In genomic region chr15:38886315-38887163, GRCh38 we compare ENCODE assay signal across 13 cellular contexts.
DNase-seq lines count a peak whose midpoint lies in the region; ATAC-seq and TF ChIP-seq lines count a peak whose summit lies in the region.
"Had no signal": no experiment of that assay in that cellular context is flagged by ENCODE, and none has a peak within 500 bp of the region (broad histone marks: within the 10 kb centered on the region; RNA-seq: fewer than 3 reads in every experiment).

No MANE protein-coding gene starts in this region.

- H3K27ac ChIP-seq in 22Rv1 (peak overlapping the region; percentile 58), HCT116 (ENCODE audit: low read depth, low read length) (no peak overlapping the region), foreskin keratinocyte (no peak overlapping the region)

- H3K4me3 Mint-ChIP-seq in stimulated activated effector memory CD8-positive, alpha-beta T cell treated with anti-CD3 and anti-CD28 coated beads, Interleukin-12 subunit alpha, Interleukin-12 subunit beta, amount 100 ng/mL, for 72 hours, result no peak overlapping the region

- ATAC-seq in HCT116 (no peak), SK-N-SH treated with all-trans-retinoic acid at 6 μM for 48 hours (peak; percentile 24; the same call in 2 of the 3 replicates), foreskin keratinocyte (peak; percentile 79)
- ATAC-seq in stimulated activated effector memory CD8-positive, alpha-beta T cell treated with anti-CD3 and anti-CD28 coated beads, Interleukin-12 subunit alpha, Interleukin-12 subunit beta, amount 100 ng/mL, for 72 hours, result no peak

- RAD21 ChIA-PET in HCT116 (lab: Charles Lee; ENCODE audit: low non-redundant PET in 1 of 2, low total read pairs in 2 of 2, uncharacterized antibody in 2 of 2, unreplicated experiment in 2 of 2), result no interaction called here

- CTCF ChIA-PET in HCT116 (lab: Charles Lee), result no interaction called here

- no peaks in the 10 kb centered on the region for H3K9me2 ChIP-seq in HCT116 (ENCODE audit: insufficient read depth)

- no peak overlapping the region for H3K9ac ChIP-seq in HCT116 (ENCODE audit: low read length)

- H3K27ac Mint-ChIP-seq in stimulated activated effector memory CD8-positive, alpha-beta T cell treated with anti-CD3 and anti-CD28 coated beads, Interleukin-12 subunit alpha, Interleukin-12 subunit beta, amount 100 ng/mL, for 72 hours, result no peak overlapping the region

- POLR2A ChIA-PET in HCT116 (lab: Charles Lee), result no interaction called here

- H3K9me3 Mint-ChIP-seq in stimulated activated effector memory CD8-positive, alpha-beta T cell treated with anti-CD3 and anti-CD28 coated beads, Interleukin-12 subunit alpha, Interleukin-12 subunit beta, amount 100 ng/mL, for 72 hours, result no peaks in the 10 kb centered on the region

- H3K36me3 Mint-ChIP-seq in stimulated activated effector memory CD8-positive, alpha-beta T cell treated with anti-CD3 and anti-CD28 coated beads, Interleukin-12 subunit alpha, Interleukin-12 subunit beta, amount 100 ng/mL, for 72 hours, result no peaks in the 10 kb centered on the region

- no peak overlapping the region for H3K4me2 ChIP-seq in HCT116 (ENCODE audit: low read length)

- no peak for TF ChIP-seq POLR2A in HCT116 (IDR thresholded peaks at IDR 0.05; ENCODE audit: borderline replicate concordance, extremely low read depth, insufficient read depth, insufficient read length)

- H3K36me3 ChIP-seq in HCT116 (ENCODE audit: control insufficient read depth in 1 of 2, insufficient read depth in 2 of 2, low read length in 2 of 2), result no peaks in the 10 kb centered on the region
- H3K36me3 ChIP-seq: BE2C, sigmoid colon had no signal

- no peak for TF ChIP-seq CTCF in 22Rv1 (IDR thresholded peaks at IDR 0.05)
- TF ChIP-seq CTCF in HCT116 (IDR thresholded peaks at IDR 0.05 in 2 of 3, conservative IDR thresholded peaks at IDR 0.05 in 1 of 3; ENCODE audit: borderline replicate concordance in 1 of 3, insufficient read depth in 1 of 3, low read depth in 2 of 3, low read length in 2 of 3), result no peak
- TF ChIP-seq CTCF in foreskin keratinocyte (conservative IDR thresholded peaks at IDR 0.05), result no peak

- no peak overlapping the region for H3K4me3 ChIP-seq in HCT116 (replicated peaks in 1 of 2; ENCODE audit: low read depth in 1 of 2, low read length in 2 of 2)
- H3K4me3 ChIP-seq: sigmoid colon had no signal

- TF ChIP-seq RAD21 in HCT116 (IDR thresholded peaks at IDR 0.05; ENCODE audit: low read depth), result no peak

- BruUV-seq in HCT116 (replicated peaks; lab: Mats Ljungman, UMichigan), result no TSS peak

- H4K20me1 ChIP-seq in HCT116 (ENCODE audit: insufficient read depth), result no peaks in the 10 kb centered on the region

- H3K4me1 ChIP-seq in HCT116 (ENCODE audit: control insufficient read depth in 1 of 2, insufficient read depth in 2 of 2, low read length in 2 of 2) (0 out of 4 replicates have a peak, but pooled peaks cover 0 to 4% of the 10 kb centered on the region in 2 experiments), foreskin keratinocyte (no peaks in the 10 kb centered on the region)

- no peaks in the 10 kb centered on the region for H3K9me3 ChIP-seq in HCT116 (ENCODE audit: control insufficient read depth in 1 of 2, insufficient read depth in 1 of 2, low read depth in 1 of 2, low read length in 2 of 2)
- H3K9me3 ChIP-seq: BE2C, sigmoid colon had no signal

- intact Hi-C loops in HCT116 (cut with micrococcal nuclease), result no loop called here

- no peak overlapping the region for H2AFZ ChIP-seq in HCT116 (ENCODE audit: low read depth, low read length, poor library complexity, severe bottlenecking)

- H3K79me2 ChIP-seq in HCT116 (ENCODE audit: insufficient read depth, low read length), result no peaks in the 10 kb centered on the region

- H3K27me3 ChIP-seq in HCT116 (ENCODE audit: insufficient read depth, low read length) (no peaks in the 10 kb centered on the region), foreskin keratinocyte (no peaks in the 10 kb centered on the region)
- H3K27me3 ChIP-seq: BE2C, sigmoid colon had no signal

- H3K4me1 Mint-ChIP-seq in stimulated activated effector memory CD8-positive, alpha-beta T cell treated with anti-CD3 and anti-CD28 coated beads, Interleukin-12 subunit alpha, Interleukin-12 subunit beta, amount 100 ng/mL, for 72 hours, result peaks cover 4% of the 10 kb centered on the region

- DNase-seq in HCT116 (ENCODE audit: low read depth, low spot score) (no peak), foreskin keratinocyte (peak; percentile 51 to 78), NCI-H748 (lab: John Stamatoyannopoulos, UW; ENCODE audit: unreplicated experiment) (no peak), T-helper 1 cell (no peak), cerebellar cortex (ENCODE audit: low spot score) (no peak)
- DNase-seq in stimulated activated effector memory CD8-positive, alpha-beta T cell treated with anti-CD3 and anti-CD28 coated beads, Interleukin-12 subunit alpha, Interleukin-12 subunit beta, amount 100 ng/mL, for 72 hours (ENCODE audit: low spot score in 2 of 2), result no peak
- DNase-seq: activated T-cell treated with anti-CD3 and anti-CD28 coated beads for 4 hours, BE2C, midbrain, NCI-H510A treated with DMSO at 0.1 percent for 48 hours, sigmoid colon had no signal

TF ChIP-seq in HCT116, 20 proteins besides CTCF, POLR2A, EP300 and RAD21:
- TF ChIP-seq CEBPB (IDR thresholded peaks at IDR 0.05; ENCODE audit: low read depth) (0 out of 2 replicates have a peak, but pooled peaks have one; percentile 32), POLR2AphosphoS5 (IDR thresholded peaks at IDR 0.05; ENCODE audit: low read depth, low read length) (no peak)

TF ChIP-seq in SK-N-SH treated with all-trans-retinoic acid at 6 μM for 48 hours, 23 proteins besides CTCF, POLR2A, EP300 and RAD21 (continues in another document):
- no peak for TF ChIP-seq OSR1 (CRISPR knock-in tag; IDR thresholded peaks at IDR 0.05)
- TF ChIP-seq ZFP30 (CRISPR knock-in tag; IDR thresholded peaks at IDR 0.05), result no peak
- no peak for TF ChIP-seq ZC3H10 (CRISPR knock-in tag; IDR thresholded peaks at IDR 0.05)
- TF ChIP-seq GLIS3 (CRISPR knock-in tag; IDR thresholded peaks at IDR 0.05), result no peak
- no peak for TF ChIP-seq PATZ1 (CRISPR knock-in tag; IDR thresholded peaks at IDR 0.05; ENCODE audit: borderline replicate concordance)
- no peak for TF ChIP-seq ZNF70 (CRISPR knock-in tag; IDR thresholded peaks at IDR 0.05)
- TF ChIP-seq ARNTL (CRISPR knock-in tag; IDR thresholded peaks at IDR 0.05; ENCODE audit: borderline replicate concordance, low read depth), result no peak
- no peak for TF ChIP-seq CREB5 (CRISPR knock-in tag; IDR thresholded peaks at IDR 0.05; ENCODE audit: low read depth)
- TF ChIP-seq TSHZ2 (CRISPR knock-in tag; IDR thresholded peaks at IDR 0.05), result no peak
- TF ChIP-seq RARB (CRISPR knock-in tag; IDR thresholded peaks at IDR 0.05), result no peak
- no peak for TF ChIP-seq ZNF565 (CRISPR knock-in tag; conservative IDR thresholded peaks at IDR 0.05; ENCODE audit: low read depth)
- no peak for TF ChIP-seq TCF4 (CRISPR knock-in tag; IDR thresholded peaks at IDR 0.05; ENCODE audit: borderline replicate concordance)
- TF ChIP-seq SNAI2 (CRISPR knock-in tag; IDR thresholded peaks at IDR 0.05), result no peak

Comparison
In these comparisons a context has a peak if more than half of its experiments do, and no peak if none do; other contexts are left out.
1. ATAC-seq: peak in SK-N-SH treated with all-trans-retinoic acid at 6 μM for 48 hours (single experiment) and foreskin keratinocyte (single experiment); none in HCT116 (single experiment) and stimulated activated effector memory CD8-positive, alpha-beta T cell treated with anti-CD3 and anti-CD28 coated beads, Interleukin-12 subunit alpha, Interleukin-12 subunit beta, amount 100 ng/mL, for 72 hours (single experiment).
2. DNase-seq: peak in foreskin keratinocyte (2 of 2); none in HCT116 (single experiment), NCI-H748 (single experiment), stimulated activated effector memory CD8-positive, alpha-beta T cell treated with anti-CD3 and anti-CD28 coated beads, Interleukin-12 subunit alpha, Interleukin-12 subunit beta, amount 100 ng/mL, for 72 hours (0 of 2), T-helper 1 cell (0 of 5) and cerebellar cortex (single experiment).